1 cellular context compared by ENCODE assay signal in genomic region chr2:64019083-64019974, GRCh38.
TF ChIP-seq lines count a peak whose summit lies in the region.

TSS of gene VPS54 (minus strand) at chr2:64019428. CDS start at chr2:63983999, 35,429 bp downstream.

TF ChIP-seq in K562, 482 proteins besides CTCF, POLR2A, EP300 and RAD21 (continued from another document and continues in another):
- no peak for TF ChIP-seq KLF13 (tag; IDR thresholded peaks at IDR 0.05; ENCODE audit: borderline replicate concordance, low read depth)
- no peak for TF ChIP-seq TFE3 (CRISPR knock-in tag; IDR thresholded peaks at IDR 0.05)
- TF ChIP-seq RFX5 (IDR thresholded peaks at IDR 0.05; ENCODE audit: low read depth, low read length): no peak
- TF ChIP-seq, protein P1, sequence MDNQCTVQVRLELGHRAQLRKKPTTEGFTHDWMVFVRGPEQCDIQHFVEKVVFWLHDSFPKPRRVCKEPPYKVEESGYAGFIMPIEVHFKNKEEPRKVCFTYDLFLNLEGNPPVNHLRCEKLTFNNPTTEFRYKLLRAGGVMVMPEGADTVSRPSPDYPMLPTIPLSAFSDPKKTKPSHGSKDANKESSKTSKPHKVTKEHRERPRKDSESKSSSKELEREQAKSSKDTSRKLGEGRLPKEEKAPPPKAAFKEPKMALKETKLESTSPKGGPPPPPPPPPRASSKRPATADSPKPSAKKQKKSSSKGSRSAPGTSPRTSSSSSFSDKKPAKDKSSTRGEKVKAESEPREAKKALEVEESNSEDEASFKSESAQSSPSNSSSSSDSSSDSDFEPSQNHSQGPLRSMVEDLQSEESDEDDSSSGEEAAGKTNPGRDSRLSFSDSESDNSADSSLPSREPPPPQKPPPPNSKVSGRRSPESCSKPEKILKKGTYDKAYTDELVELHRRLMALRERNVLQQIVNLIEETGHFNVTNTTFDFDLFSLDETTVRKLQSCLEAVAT (IDR thresholded peaks at IDR 0.05): peak; percentile 22 to 39; a peak in 2 of 4 replicates
- TF ChIP-seq GMEB1 (CRISPR knock-in tag; IDR thresholded peaks at IDR 0.05): peak; percentile 40; the same call in 1 of the 2 replicates
- 0 out of 2 replicates have a peak, but pooled peaks have one; percentile 38 for TF ChIP-seq MTA1 (IDR thresholded peaks at IDR 0.05; ENCODE audit: borderline replicate concordance)
- 0 out of 2 replicates have a peak, but pooled peaks have one; percentile 26 for TF ChIP-seq ESRRA (IDR thresholded peaks at IDR 0.05; ENCODE audit: borderline replicate concordance, low read depth)
- 0 out of 4 replicates have a peak, but pooled peaks of 1 of the 2 experiments have one; percentile 51 for TF ChIP-seq UBTF (IDR thresholded peaks at IDR 0.05; ENCODE audit: borderline replicate concordance in 1 of 2, low read depth in 2 of 2, low read length in 2 of 2)
- peak; percentile 87 for TF ChIP-seq L3MBTL2 (IDR thresholded peaks at IDR 0.05)
- no peak for TF ChIP-seq CCAR2 (IDR thresholded peaks at IDR 0.05; ENCODE audit: low read depth, low read length)
- TF ChIP-seq ZNF444 (CRISPR knock-in tag; IDR thresholded peaks at IDR 0.05): no peak
- no peak for TF ChIP-seq ETS2 (tag; IDR thresholded peaks at IDR 0.05; ENCODE audit: borderline replicate concordance, poor library complexity, severe bottlenecking)
- no peak for TF ChIP-seq MCM3 (IDR thresholded peaks at IDR 0.05)
- no peak for TF ChIP-seq FOXJ2 (tag; IDR thresholded peaks at IDR 0.05)
- no peak for TF ChIP-seq BDP1 (IDR thresholded peaks at IDR 0.05; ENCODE audit: insufficient read depth, insufficient read length)
- TF ChIP-seq POLR2H (tag; IDR thresholded peaks at IDR 0.05; ENCODE audit: low read depth): peak; percentile 68; the same call in 1 of the 2 replicates
- TF ChIP-seq SAFB2 (IDR thresholded peaks at IDR 0.05; ENCODE audit: borderline replicate concordance, low read depth, low read length, severe bottlenecking): no peak
- TF ChIP-seq MED1 (CRISPR knock-in tag; IDR thresholded peaks at IDR 0.05; ENCODE audit: borderline replicate concordance): no peak
- no peak for TF ChIP-seq TAL1 (IDR thresholded peaks at IDR 0.05)
- TF ChIP-seq NFE2L1 (tag; IDR thresholded peaks at IDR 0.05; ENCODE audit: borderline replicate concordance, low read depth): no peak
- TF ChIP-seq HIVEP1 (CRISPR knock-in tag; IDR thresholded peaks at IDR 0.05): no peak
- TF ChIP-seq RFX1 (IDR thresholded peaks at IDR 0.05): no peak
- no peak for TF ChIP-seq PURB (CRISPR knock-in tag; IDR thresholded peaks at IDR 0.05; ENCODE audit: low read depth)
- TF ChIP-seq, protein P2, sequence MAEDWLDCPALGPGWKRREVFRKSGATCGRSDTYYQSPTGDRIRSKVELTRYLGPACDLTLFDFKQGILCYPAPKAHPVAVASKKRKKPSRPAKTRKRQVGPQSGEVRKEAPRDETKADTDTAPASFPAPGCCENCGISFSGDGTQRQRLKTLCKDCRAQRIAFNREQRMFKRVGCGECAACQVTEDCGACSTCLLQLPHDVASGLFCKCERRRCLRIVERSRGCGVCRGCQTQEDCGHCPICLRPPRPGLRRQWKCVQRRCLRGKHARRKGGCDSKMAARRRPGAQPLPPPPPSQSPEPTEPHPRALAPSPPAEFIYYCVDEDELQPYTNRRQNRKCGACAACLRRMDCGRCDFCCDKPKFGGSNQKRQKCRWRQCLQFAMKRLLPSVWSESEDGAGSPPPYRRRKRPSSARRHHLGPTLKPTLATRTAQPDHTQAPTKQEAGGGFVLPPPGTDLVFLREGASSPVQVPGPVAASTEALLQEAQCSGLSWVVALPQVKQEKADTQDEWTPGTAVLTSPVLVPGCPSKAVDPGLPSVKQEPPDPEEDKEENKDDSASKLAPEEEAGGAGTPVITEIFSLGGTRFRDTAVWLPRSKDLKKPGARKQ (CRISPR knock-in tag; IDR thresholded peaks at IDR 0.05): no peak
- no peak for TF ChIP-seq CBX3 (IDR thresholded peaks at IDR 0.05; ENCODE audit: borderline replicate concordance in 1 of 2, low read length in 2 of 2)
- TF ChIP-seq ZNF436 (CRISPR knock-in tag; IDR thresholded peaks at IDR 0.05): no peak
- no peak for TF ChIP-seq ELK1 (CRISPR knock-in tag; IDR thresholded peaks at IDR 0.05)
- TF ChIP-seq ARID1B (IDR thresholded peaks at IDR 0.05): no peak
- TF ChIP-seq, protein P3, sequence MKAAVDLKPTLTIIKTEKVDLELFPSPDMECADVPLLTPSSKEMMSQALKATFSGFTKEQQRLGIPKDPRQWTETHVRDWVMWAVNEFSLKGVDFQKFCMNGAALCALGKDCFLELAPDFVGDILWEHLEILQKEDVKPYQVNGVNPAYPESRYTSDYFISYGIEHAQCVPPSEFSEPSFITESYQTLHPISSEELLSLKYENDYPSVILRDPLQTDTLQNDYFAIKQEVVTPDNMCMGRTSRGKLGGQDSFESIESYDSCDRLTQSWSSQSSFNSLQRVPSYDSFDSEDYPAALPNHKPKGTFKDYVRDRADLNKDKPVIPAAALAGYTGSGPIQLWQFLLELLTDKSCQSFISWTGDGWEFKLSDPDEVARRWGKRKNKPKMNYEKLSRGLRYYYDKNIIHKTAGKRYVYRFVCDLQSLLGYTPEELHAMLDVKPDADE (conservative IDR thresholded peaks at IDR 0.05; ENCODE audit: control insufficient read depth, low read depth, low read length): 0 out of 2 replicates have a peak, but pooled peaks have one; percentile 23
- no peak for TF ChIP-seq U2AF2 (optimal IDR thresholded peaks at IDR 0.05; ENCODE audit: low read depth, low read length)
- no peak for TF ChIP-seq ZSCAN29 (IDR thresholded peaks at IDR 0.05)
- peak; percentile 78; the same call in 1 of the 2 replicates for TF ChIP-seq HDGF (IDR thresholded peaks at IDR 0.05)
- no peak for TF ChIP-seq TSC22D4 (tag; IDR thresholded peaks at IDR 0.05)
- no peak for TF ChIP-seq FUS (optimal IDR thresholded peaks at IDR 0.05; ENCODE audit: low read depth, low read length)
- peak; percentile 58; the same call in 1 of the 2 replicates for TF ChIP-seq DIDO1 (tag; IDR thresholded peaks at IDR 0.05; ENCODE audit: low read depth)
- TF ChIP-seq SMARCB1 (IDR thresholded peaks at IDR 0.05; ENCODE audit: insufficient read length, low read depth): no peak
- TF ChIP-seq MYBL2 (IDR thresholded peaks at IDR 0.05; ENCODE audit: low read depth): no peak
- no peak for TF ChIP-seq MYBL2 (CRISPR knock-in tag; IDR thresholded peaks at IDR 0.05; ENCODE audit: borderline replicate concordance)
- TF ChIP-seq, protein P4, sequence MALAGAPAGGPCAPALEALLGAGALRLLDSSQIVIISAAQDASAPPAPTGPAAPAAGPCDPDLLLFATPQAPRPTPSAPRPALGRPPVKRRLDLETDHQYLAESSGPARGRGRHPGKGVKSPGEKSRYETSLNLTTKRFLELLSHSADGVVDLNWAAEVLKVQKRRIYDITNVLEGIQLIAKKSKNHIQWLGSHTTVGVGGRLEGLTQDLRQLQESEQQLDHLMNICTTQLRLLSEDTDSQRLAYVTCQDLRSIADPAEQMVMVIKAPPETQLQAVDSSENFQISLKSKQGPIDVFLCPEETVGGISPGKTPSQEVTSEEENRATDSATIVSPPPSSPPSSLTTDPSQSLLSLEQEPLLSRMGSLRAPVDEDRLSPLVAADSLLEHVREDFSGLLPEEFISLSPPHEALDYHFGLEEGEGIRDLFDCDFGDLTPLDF (CRISPR knock-in tag; IDR thresholded peaks at IDR 0.05): no peak
- no peak for TF ChIP-seq ZNF589 (CRISPR knock-in tag; IDR thresholded peaks at IDR 0.05; ENCODE audit: low read depth)
- TF ChIP-seq TBP (optimal IDR thresholded peaks at IDR 0.05; ENCODE audit: low read depth, low read length): peak; percentile 26
- TF ChIP-seq CBX8 (IDR thresholded peaks at IDR 0.05; ENCODE audit: borderline replicate concordance, extremely low read depth, low read depth, low read length, poor library complexity, severe bottlenecking): no peak
- 0 out of 2 replicates have a peak, but pooled peaks have one; percentile 4 for TF ChIP-seq ZNF583 (CRISPR knock-in tag; IDR thresholded peaks at IDR 0.05)
- TF ChIP-seq PTTG1 (tag; IDR thresholded peaks at IDR 0.05; ENCODE audit: low read depth): no peak
- no peak for TF ChIP-seq PTBP1 (IDR thresholded peaks at IDR 0.05; ENCODE audit: low read depth, low read length)
- TF ChIP-seq, protein P5, sequence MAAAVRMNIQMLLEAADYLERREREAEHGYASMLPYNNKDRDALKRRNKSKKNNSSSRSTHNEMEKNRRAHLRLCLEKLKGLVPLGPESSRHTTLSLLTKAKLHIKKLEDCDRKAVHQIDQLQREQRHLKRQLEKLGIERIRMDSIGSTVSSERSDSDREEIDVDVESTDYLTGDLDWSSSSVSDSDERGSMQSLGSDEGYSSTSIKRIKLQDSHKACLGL (CRISPR knock-in tag; IDR thresholded peaks at IDR 0.05; ENCODE audit: borderline replicate concordance, poor library complexity, severe bottlenecking): no peak
- TF ChIP-seq TFAM (CRISPR knock-in tag; conservative IDR thresholded peaks at IDR 0.05): no peak
- no peak for TF ChIP-seq ILK (tag; IDR thresholded peaks at IDR 0.05; ENCODE audit: borderline replicate concordance, low read depth)
- TF ChIP-seq ZC3H4 (CRISPR knock-in tag; IDR thresholded peaks at IDR 0.05; ENCODE audit: borderline replicate concordance): no peak
- no peak for TF ChIP-seq CBFA2T2 (conservative IDR thresholded peaks at IDR 0.05)
- TF ChIP-seq NFE2 (IDR thresholded peaks at IDR 0.05; ENCODE audit: low read depth): no peak
- no peak; the same call in 1 of the 2 replicates for TF ChIP-seq ARID3B (CRISPR knock-in tag; IDR thresholded peaks at IDR 0.05; ENCODE audit: borderline replicate concordance)
